ENCODE assay signal across 8 cellular contexts in the genomic region with DNA sequence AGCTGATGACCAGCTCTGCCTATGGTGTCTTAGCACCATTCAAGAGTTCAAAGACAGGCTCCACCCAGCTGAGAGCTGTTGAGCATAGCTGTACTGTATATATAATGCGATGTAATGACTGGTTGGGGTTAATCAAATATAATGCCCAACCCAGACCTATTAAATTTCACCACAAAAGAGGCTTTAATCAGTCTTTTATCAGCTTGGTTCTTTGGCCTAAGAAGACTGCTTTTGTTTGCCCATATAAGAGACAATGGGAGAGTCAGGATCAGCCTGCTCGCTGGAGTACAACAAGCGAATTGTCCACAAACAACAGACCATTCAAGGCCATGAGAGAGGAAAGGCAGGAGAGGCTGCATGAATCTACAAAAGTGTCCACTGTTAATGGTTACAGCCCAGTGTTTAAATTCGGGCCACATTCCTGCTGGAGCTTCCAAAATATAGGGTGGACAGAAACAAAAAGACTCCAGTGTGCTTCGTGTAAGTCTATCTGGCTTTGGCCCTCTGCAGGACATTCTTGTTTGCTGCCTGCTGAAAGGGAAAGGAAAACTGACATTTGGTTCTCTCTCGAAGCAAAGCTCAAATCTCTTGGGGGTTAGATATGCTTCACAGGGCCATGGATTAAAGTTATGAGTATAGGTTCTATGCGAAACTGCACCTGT.
DNase-seq lines count a peak whose midpoint lies in the region; ATAC-seq lines count a peak whose summit lies in the region.

No MANE protein-coding gene starts in this region.

- no peaks in the 10 kb centered on the region for H3K27me3 Mint-ChIP-seq in dendritic cell treated with granulocyte-macrophage colony-stimulating factor and Interleukin-4, amounts not matched to agents 40 ng/mL and 50 ng/mL, for 4 days
- no peaks in the 10 kb centered on the region for H3K27me3 Mint-ChIP-seq in stimulated activated memory B cell treated with anti-CD40 and anti-IgM and Interleukin-4, amounts not matched to agents 10 μg/mL and 1 μg/mL and 100 μg/mL, for 72 hours

- intact Hi-C loops in dendritic cell treated with granulocyte-macrophage colony-stimulating factor and Interleukin-4, amounts not matched to agents 40 ng/mL and 50 ng/mL, for 4 days (cut with micrococcal nuclease): no loop called here

- peak overlapping the region; percentile 39 for H3K4me3 Mint-ChIP-seq in dendritic cell treated with granulocyte-macrophage colony-stimulating factor and Interleukin-4, amounts not matched to agents 40 ng/mL and 50 ng/mL, for 4 days
- peak overlapping the region; percentile 14 for H3K4me3 Mint-ChIP-seq in stimulated activated memory B cell treated with anti-CD40 and anti-IgM and Interleukin-4, amounts not matched to agents 10 μg/mL and 1 μg/mL and 100 μg/mL, for 72 hours

- H3K27ac Mint-ChIP-seq in dendritic cell treated with granulocyte-macrophage colony-stimulating factor and Interleukin-4, amounts not matched to agents 40 ng/mL and 50 ng/mL, for 4 days: peak overlapping the region; percentile 55
- H3K27ac Mint-ChIP-seq in stimulated activated memory B cell treated with anti-CD40 and anti-IgM and Interleukin-4, amounts not matched to agents 10 μg/mL and 1 μg/mL and 100 μg/mL, for 72 hours: peak overlapping the region; percentile 67

- no peaks in the 10 kb centered on the region for H3K36me3 Mint-ChIP-seq in dendritic cell treated with granulocyte-macrophage colony-stimulating factor and Interleukin-4, amounts not matched to agents 40 ng/mL and 50 ng/mL, for 4 days (ENCODE audit: low read depth)
- H3K36me3 Mint-ChIP-seq in stimulated activated memory B cell treated with anti-CD40 and anti-IgM and Interleukin-4, amounts not matched to agents 10 μg/mL and 1 μg/mL and 100 μg/mL, for 72 hours: no peaks in the 10 kb centered on the region

- H3K4me1 Mint-ChIP-seq in dendritic cell treated with granulocyte-macrophage colony-stimulating factor and Interleukin-4, amounts not matched to agents 40 ng/mL and 50 ng/mL, for 4 days (ENCODE audit: low read depth): peaks cover 49% of the 10 kb centered on the region
- peaks cover 43% of the 10 kb centered on the region for H3K4me1 Mint-ChIP-seq in stimulated activated memory B cell treated with anti-CD40 and anti-IgM and Interleukin-4, amounts not matched to agents 10 μg/mL and 1 μg/mL and 100 μg/mL, for 72 hours

- DNase-seq in DMS 273 (lab: John Stamatoyannopoulos, UW; ENCODE audit: unreplicated experiment): peak; percentile 29
- DNase-seq in DMS 273 treated with DMSO at 0.1 percent for 48 hours (lab: John Stamatoyannopoulos, UW): no peak
- DNase-seq in UCSD-AML1 (lab: John Stamatoyannopoulos, UW; ENCODE audit: unreplicated experiment): no peak
- DNase-seq in NCI-H1694 (lab: John Stamatoyannopoulos, UW): no peak
- no peak for DNase-seq in HPDE6-E6E7 (ENCODE audit: extremely low spot score)

- peak; percentile 85 for ATAC-seq in HG03159 (IDR thresholded peaks at IDR 0.05; ENCODE audit: unreplicated experiment)
- ATAC-seq in stimulated activated memory B cell treated with anti-CD40 and anti-IgM and Interleukin-4, amounts not matched to agents 10 μg/mL and 1 μg/mL and 100 μg/mL, for 72 hours: peak; percentile 78

- H3K9me3 Mint-ChIP-seq in dendritic cell treated with granulocyte-macrophage colony-stimulating factor and Interleukin-4, amounts not matched to agents 40 ng/mL and 50 ng/mL, for 4 days: no peaks in the 10 kb centered on the region
- H3K9me3 Mint-ChIP-seq in stimulated activated memory B cell treated with anti-CD40 and anti-IgM and Interleukin-4, amounts not matched to agents 10 μg/mL and 1 μg/mL and 100 μg/mL, for 72 hours: no peaks in the 10 kb centered on the region
